ENCODE assay signal across 8 cellular contexts in genomic region chr3:81760215-81760614, GRCh38. TPM values are rescaled to one million over a fixed set of nuclear protein-coding genes. Genes with fewer than 3 reads are reported as not detected.
DNase-seq lines count a peak whose midpoint lies in the region; ATAC-seq and TF ChIP-seq lines count a peak whose summit lies in the region.

No MANE protein-coding gene starts in this region.

- intact Hi-C loops in activated CD8-positive, alpha-beta T cell treated with anti-CD3 and anti-CD28 coated beads for 36 hours (cut with micrococcal nuclease), result no loop called here

- H3K4me1 ChIP-seq in iPS-15b (ENCODE audit: control insufficient read depth, insufficient read depth, low read length) (no peaks in the 10 kb centered on the region), stomach smooth muscle (ENCODE audit: control insufficient read depth, insufficient read depth, low read length) (peaks cover 8% of the 10 kb centered on the region)

- TF ChIP-seq CTCF in activated CD8-positive, alpha-beta T cell treated with anti-CD3 and anti-CD28 coated beads for 36 hours (IDR thresholded peaks at IDR 0.05), result no peak

- peak; percentile 10 for DNase-seq in NOMO-1 treated with DMSO at 0.1 percent for 48 hours (lab: John Stamatoyannopoulos, UW; ENCODE audit: unreplicated experiment)
- DNase-seq in NOMO-1 (lab: John Stamatoyannopoulos, UW; ENCODE audit: unreplicated experiment in 2 of 2), result no peak
- no peak for DNase-seq in activated CD8-positive, alpha-beta T cell treated with anti-CD3 and anti-CD28 coated beads for 36 hours
- DNase-seq in occipital lobe (lab: John Stamatoyannopoulos, UW), result no peak

- H3K27me3 Mint-ChIP-seq in activated CD8-positive, alpha-beta T cell treated with anti-CD3 and anti-CD28 coated beads for 36 hours, result peaks cover 1% of the 10 kb centered on the region

- CTCF ChIA-PET in activated CD8-positive, alpha-beta T cell treated with anti-CD3 and anti-CD28 coated beads for 36 hours (lab: Charles Lee), result interaction anchor here (1.0 kb wide), 1 partner anchor 149 kb away, joined by 3 read pairs; no protein-coding TSS in a partner anchor

- H3K36me3 Mint-ChIP-seq in activated CD8-positive, alpha-beta T cell treated with anti-CD3 and anti-CD28 coated beads for 36 hours (ENCODE audit: low read depth), result peaks cover 53% of the 10 kb centered on the region

- peak overlapping the region; percentile 98 for H3K27ac Mint-ChIP-seq in activated CD8-positive, alpha-beta T cell treated with anti-CD3 and anti-CD28 coated beads for 36 hours

- H3K27me3 ChIP-seq in iPS-15b (ENCODE audit: control insufficient read depth, insufficient read depth, low read length), result no peaks in the 10 kb centered on the region
- H3K27me3 ChIP-seq in stomach smooth muscle (ENCODE audit: control insufficient read depth in 1 of 2, insufficient read depth in 2 of 2, low read length in 2 of 2), result no peaks in the 10 kb centered on the region

- POLR2A ChIA-PET in activated CD8-positive, alpha-beta T cell treated with anti-CD3 and anti-CD28 coated beads for 36 hours (lab: Charles Lee), result interaction anchor here (0.5 kb wide), 1 partner anchor 45 kb away, joined by 3 read pairs; no protein-coding TSS in a partner anchor

- H3K4me3 Mint-ChIP-seq in activated CD8-positive, alpha-beta T cell treated with anti-CD3 and anti-CD28 coated beads for 36 hours, result peak overlapping the region; percentile 90

- H3K9me3 Mint-ChIP-seq in activated CD8-positive, alpha-beta T cell treated with anti-CD3 and anti-CD28 coated beads for 36 hours, result peaks cover 7% of the 10 kb centered on the region

- no peak for ATAC-seq in activated CD8-positive, alpha-beta T cell treated with anti-CD3 and anti-CD28 coated beads for 36 hours
- no peak for ATAC-seq in GM18511 (IDR thresholded peaks at IDR 0.05; ENCODE audit: unreplicated experiment)
- no peak for ATAC-seq in HG02642 (IDR thresholded peaks at IDR 0.05; ENCODE audit: poor library complexity, unreplicated experiment)

- peak overlapping the region; percentile 96 for H3K27ac ChIP-seq in stomach smooth muscle (ENCODE audit: low read length)

- H3K9ac ChIP-seq in iPS-15b (ENCODE audit: low read depth, low read length) (no peak overlapping the region), stomach smooth muscle (ENCODE audit: low read length in 2 of 2) (peak overlapping the region; percentile 89 to 94)

- H3K9me3 ChIP-seq in iPS-15b (ENCODE audit: control insufficient read depth, insufficient read depth, low read length) (no peaks in the 10 kb centered on the region), stomach smooth muscle (ENCODE audit: control insufficient read depth in 2 of 2, low read length in 2 of 2) (no peaks in the 10 kb centered on the region)

- peaks cover 47% of the 10 kb centered on the region for H3K4me1 Mint-ChIP-seq in activated CD8-positive, alpha-beta T cell treated with anti-CD3 and anti-CD28 coated beads for 36 hours (ENCODE audit: low read depth)

- H3K36me3 ChIP-seq in iPS-15b (ENCODE audit: control insufficient read depth, insufficient read depth, low read length) (no peaks in the 10 kb centered on the region), stomach smooth muscle (ENCODE audit: control insufficient read depth in 2 of 2, insufficient read depth in 2 of 2, low read length in 2 of 2) (no peaks in the 10 kb centered on the region)

- H3K4me3 ChIP-seq in iPS-15b (ENCODE audit: low read depth, low read length) (peak overlapping the region; percentile 71), stomach smooth muscle (ENCODE audit: low read length in 2 of 2) (peak overlapping the region; percentile 72 to 84)

RNA-seq across cellular contexts. Expression of gene GBE1, which starts 1.2 kb away (rescaled TPM):
- total RNA-seq in activated CD8-positive, alpha-beta T cell treated with anti-CD3 and anti-CD28 coated beads for 36 hours, result 100 to 1,000 TPM; 108 to 114 TPM
- total RNA-seq in occipital lobe, result 21.1 TPM
